9 cellular contexts compared by ENCODE assay signal in genomic region chr16:82761858-82762257, GRCh38.
DNase-seq lines count a peak whose midpoint lies in the region; ATAC-seq and TF ChIP-seq lines count a peak whose summit lies in the region.
"Had no signal": no experiment of that assay in that cellular context is flagged by ENCODE, and none has a peak within 500 bp of the region (broad histone marks: within the 10 kb centered on the region; RNA-seq: fewer than 3 reads in every experiment).

No MANE protein-coding gene starts in this region.

- H3K4me1 Mint-ChIP-seq in HFFc6 (ENCODE audit: low read depth) = peaks cover 30% of the 10 kb centered on the region

- H3K36me3 Mint-ChIP-seq in HFFc6 (ENCODE audit: low read depth) = no peaks in the 10 kb centered on the region

- peak overlapping the region; percentile 77 for H3K4me3 Mint-ChIP-seq in HFFc6

- peak; percentile 25 for DNase-seq in A172 (ENCODE audit: low spot score)
- no peak for DNase-seq in HFFc6
- DNase-seq in dermis blood vessel endothelial cell = peak; percentile 62
- peak; percentile 52 for DNase-seq in medulla oblongata (ENCODE audit: extremely low spot score)
- DNase-seq in stimulated activated CD4-positive, alpha-beta T cell treated with anti-CD3 and anti-CD28 coated beads, Interleukin-2, amount 100 ng/mL, for 48 hours = no peak
- DNase-seq: DND-41 had no signal

- H3K27ac Mint-ChIP-seq in HFFc6 = no peak overlapping the region

- no peak for TF ChIP-seq CTCF in HFFc6 (IDR thresholded peaks at IDR 0.05)

- peaks cover 2% of the 10 kb centered on the region for H3K27me3 Mint-ChIP-seq in HFFc6 (ENCODE audit: insufficient read depth)

- no peaks in the 10 kb centered on the region for H3K9me3 Mint-ChIP-seq in HFFc6

- ATAC-seq in HG03139 (IDR thresholded peaks at IDR 0.05; ENCODE audit: unreplicated experiment) (no peak), GM18517 (IDR thresholded peaks at IDR 0.05; ENCODE audit: unreplicated experiment) (no peak), GM21619 (IDR thresholded peaks at IDR 0.05; ENCODE audit: unreplicated experiment) (no peak)

Comparison
In these comparisons a context has a peak if more than half of its experiments do, and no peak if none do; other contexts are left out.
1. DNase-seq: peak in A172 (single experiment), dermis blood vessel endothelial cell (single experiment) and medulla oblongata (single experiment); none in HFFc6 (single experiment) and stimulated activated CD4-positive, alpha-beta T cell treated with anti-CD3 and anti-CD28 coated beads, Interleukin-2, amount 100 ng/mL, for 48 hours (0 of 2).